8 cellular contexts compared by ENCODE assay signal in the genomic region with DNA sequence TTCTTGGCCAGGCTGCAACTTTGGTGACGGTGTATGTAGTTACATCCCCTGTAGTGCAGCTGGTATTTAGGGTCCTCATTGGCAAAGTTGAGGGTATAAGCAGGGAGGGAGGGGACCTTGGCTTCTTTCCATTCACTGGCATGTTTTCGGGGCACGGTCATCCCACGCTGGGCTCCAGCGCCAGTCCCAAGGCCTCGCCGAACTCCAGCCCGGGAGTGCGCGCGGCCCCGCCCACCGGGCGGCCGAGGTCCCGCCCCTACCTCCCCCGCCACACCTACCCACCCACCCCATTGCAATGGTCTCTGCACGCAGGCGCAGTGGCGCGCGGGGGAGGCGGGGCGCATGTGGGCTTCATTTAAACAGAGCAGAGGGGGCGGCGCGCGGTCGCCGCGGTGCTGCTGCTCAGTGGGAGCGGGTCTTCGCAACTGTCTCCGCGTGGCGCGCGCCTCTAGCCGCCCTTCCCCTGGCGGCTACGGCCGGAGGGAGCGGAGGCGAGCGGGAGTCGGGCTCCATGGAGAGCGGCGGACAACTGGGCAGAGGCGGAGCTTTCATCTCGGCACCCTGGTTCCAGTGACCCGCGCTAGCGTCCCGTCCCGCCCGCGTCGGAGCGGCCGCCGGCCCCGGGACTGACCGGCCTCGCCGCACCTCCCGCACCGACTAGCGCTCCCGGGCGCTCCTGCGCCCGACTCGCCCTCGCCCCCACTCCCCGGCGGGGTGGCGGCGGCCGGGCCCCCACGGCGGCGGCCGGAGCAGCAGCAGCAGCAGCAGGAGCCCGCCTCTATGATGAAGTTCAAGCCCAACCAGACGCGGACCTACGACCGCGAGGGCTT. TPM values are rescaled to one million over a fixed set of nuclear protein-coding genes. Genes with fewer than 3 reads are reported as not detected.
A peak's percentile ranks its signal among the peaks of the same experiment; 100 is the strongest.
DNase-seq lines count a peak whose midpoint lies in the region; ATAC-seq and TF ChIP-seq lines count a peak whose summit lies in the region.
"Not testable (repeated sequence)": the region's sequence is repeated elsewhere in the genome, so short reads cannot be mapped to it uniquely, and the experiment has no call there.

NUDT4 (plus strand) TSS at position 383 of the 830 bp plus-strand sequence; CDS start at position 781, 398 bp downstream.

- not testable (repeated sequence) for H3K27me3 Mint-ChIP-seq in dendritic cell treated with granulocyte-macrophage colony-stimulating factor and Interleukin-4, amounts not matched to agents 40 ng/mL and 50 ng/mL, for 4 days

- not testable (repeated sequence) for TF ChIP-seq CTCF in C4-2B (conservative IDR thresholded peaks at IDR 0.05)
- peak; percentile 1 for TF ChIP-seq CTCF in liver (IDR thresholded peaks at IDR 0.05; ENCODE audit: low read depth, low read length, missing input control)

- not testable (repeated sequence) for TF ChIP-seq RAD21 in liver (IDR thresholded peaks at IDR 0.05)

- not testable (repeated sequence) for H3K9me3 Mint-ChIP-seq in dendritic cell treated with granulocyte-macrophage colony-stimulating factor and Interleukin-4, amounts not matched to agents 40 ng/mL and 50 ng/mL, for 4 days

- intact Hi-C loops in dendritic cell treated with granulocyte-macrophage colony-stimulating factor and Interleukin-4, amounts not matched to agents 40 ng/mL and 50 ng/mL, for 4 days (cut with micrococcal nuclease): loop anchor here (5.0 kb wide), 2 partner anchors 280 to 390 kb away; no protein-coding TSS in a partner anchor

- not testable (repeated sequence) for H3K27me3 ChIP-seq in liver (ENCODE audit: control insufficient read depth in 4 of 4, insufficient read depth in 4 of 4, low read length in 3 of 4)

- H3K36me3 ChIP-seq in liver (ENCODE audit: control insufficient read depth in 4 of 4, insufficient read depth in 3 of 4, low read depth in 1 of 4, low read length in 3 of 4): not testable (repeated sequence)

- H3K4me1 Mint-ChIP-seq in dendritic cell treated with granulocyte-macrophage colony-stimulating factor and Interleukin-4, amounts not matched to agents 40 ng/mL and 50 ng/mL, for 4 days (ENCODE audit: low read depth): peaks cover 56% of the 10 kb centered on the region

- peak within 1 kb of the TSS; percentile 95 to 99 for H3K9ac ChIP-seq in liver (ENCODE audit: low read depth in 1 of 2, low read length in 2 of 2)

- H3K27ac ChIP-seq in C4-2B: peak within 1 kb of the TSS; percentile 94
- H3K27ac ChIP-seq in liver (ENCODE audit: low read depth in 1 of 2, low read length in 2 of 2): peak within 1 kb of the TSS; percentile 90 to 98

- ATAC-seq in GM19397 (IDR thresholded peaks at IDR 0.05; ENCODE audit: unreplicated experiment) (peak; percentile 73), HG03565 (IDR thresholded peaks at IDR 0.05; ENCODE audit: unreplicated experiment) (peak; percentile 55)

- H3K36me3 Mint-ChIP-seq in dendritic cell treated with granulocyte-macrophage colony-stimulating factor and Interleukin-4, amounts not matched to agents 40 ng/mL and 50 ng/mL, for 4 days (ENCODE audit: low read depth): peaks cover 19% of the 10 kb centered on the region

- H3K4me3 ChIP-seq in liver (ENCODE audit: low read depth in 1 of 3, low read length in 3 of 3): peak within 1 kb of the TSS; percentile 78 to 97 (median 85)

- peak within 1 kb of the TSS; percentile 99 for H3K4me3 Mint-ChIP-seq in dendritic cell treated with granulocyte-macrophage colony-stimulating factor and Interleukin-4, amounts not matched to agents 40 ng/mL and 50 ng/mL, for 4 days

- WGBS in liver: under 1% methylated on average over 54 of the region's 89 CpGs

- peaks cover 3 to 40% (median 27%) of the 10 kb centered on the region in 4 donors for H3K4me1 ChIP-seq in liver (ENCODE audit: control insufficient read depth in 4 of 4, insufficient read depth in 4 of 4, low read length in 3 of 4)

- H3K9me3 ChIP-seq in liver (ENCODE audit: control insufficient read depth in 4 of 4, low read length in 3 of 4): not testable (repeated sequence)

- DNase-seq in NCI-H774 (lab: John Stamatoyannopoulos, UW): peak; percentile 95
- peak; percentile 94 to 95 for DNase-seq in activated CD4-positive, alpha-beta T cell treated with anti-CD3 and anti-CD28 coated beads, Interleukin-2, amount 50 U/mL, for 24 hours (ENCODE audit: low read depth in 1 of 2, low spot score in 1 of 2)
- DNase-seq in stimulated activated CD4-positive, alpha-beta T cell treated with anti-CD3 and anti-CD28 coated beads, Interleukin-4, amount 100 ng/mL, for 1 hour: peak; percentile 98

- H3K27ac Mint-ChIP-seq in dendritic cell treated with granulocyte-macrophage colony-stimulating factor and Interleukin-4, amounts not matched to agents 40 ng/mL and 50 ng/mL, for 4 days: peak within 1 kb of the TSS; percentile 95

TF ChIP-seq in liver, 16 proteins besides CTCF, POLR2A, EP300 and RAD21:
- TF ChIP-seq RXRA (IDR thresholded peaks at IDR 0.05) (peak in 1 of 2 donors; percentile 9), EGR1 (IDR thresholded peaks at IDR 0.05; ENCODE audit: low read depth in 2 of 2) (peak; percentile 48 to 83), REST (IDR thresholded peaks at IDR 0.05) (peak; percentile 89)
- TF ChIP-seq, protein P1, sequence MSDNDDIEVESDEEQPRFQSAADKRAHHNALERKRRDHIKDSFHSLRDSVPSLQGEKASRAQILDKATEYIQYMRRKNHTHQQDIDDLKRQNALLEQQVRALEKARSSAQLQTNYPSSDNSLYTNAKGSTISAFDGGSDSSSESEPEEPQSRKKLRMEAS (IDR thresholded peaks at IDR 0.05): peak; percentile 31

RNA-seq across cellular contexts. Expression of gene NUDT4, which starts in this region (rescaled TPM):
- 100 to 1,000 TPM in 1 of 2 donors, 10 to 100 TPM in 1; 13.9 to 141 TPM for total RNA-seq in liver
- polyA plus RNA-seq in liver: 1 to 10 TPM; 8.9 to 9.9 TPM

Comparison
In these comparisons a context has a peak if more than half of its experiments do, and no peak if none do; other contexts are left out.
1. Peak in every context shown above with its lines: DNase-seq, ATAC-seq, H3K4me3 ChIP-seq and H3K27ac ChIP-seq.